ENCODE assay signal across 16 cellular contexts in the genomic region with DNA sequence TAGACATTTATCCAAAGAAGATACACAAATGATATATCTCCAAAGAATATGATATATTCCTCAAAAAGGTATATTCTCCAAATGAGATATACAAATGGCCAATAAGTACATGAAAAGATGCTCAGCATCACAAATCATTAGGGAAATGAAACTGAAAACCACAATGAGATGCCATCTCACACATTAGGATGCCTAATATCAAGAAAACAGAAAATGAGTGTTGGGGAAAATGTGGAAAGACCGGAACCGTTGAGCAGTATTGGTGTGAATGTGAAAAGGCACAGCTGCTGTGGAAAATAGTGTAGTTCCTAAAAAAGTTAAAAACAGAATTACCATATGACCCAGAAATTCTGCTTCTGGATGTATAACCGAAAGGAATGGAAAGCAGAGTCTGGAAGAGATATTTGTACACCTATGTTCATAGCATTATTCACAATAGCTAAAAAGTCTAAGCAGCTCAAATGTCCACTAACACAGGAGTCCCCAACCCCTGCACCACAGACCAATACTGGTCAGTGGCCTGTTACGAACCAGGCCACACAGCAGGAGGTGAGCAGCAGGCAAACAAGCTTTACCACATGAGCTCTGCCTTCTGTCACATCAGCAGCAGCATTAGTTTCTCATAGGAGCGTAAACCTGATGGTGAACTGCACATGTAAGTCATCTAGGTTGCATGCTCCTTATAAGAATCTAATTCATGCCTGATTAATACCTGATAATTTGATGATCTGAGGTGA.
"Had no signal": no experiment of that assay in that cellular context is flagged by ENCODE, and none has a peak within 500 bp of the region (broad histone marks: within the 10 kb centered on the region; RNA-seq: fewer than 3 reads in every experiment).

No MANE protein-coding gene starts in this region.

- H3K27me3 Mint-ChIP-seq: activated naive CD8-positive, alpha-beta T cell treated with anti-CD3 and anti-CD28 coated beads, Interleukin-2, amount 50 U/mL, for 24 hours; type B pancreatic cell had no signal

- H3K27ac Mint-ChIP-seq: activated naive CD4-positive, alpha-beta T cell treated with anti-CD3 and anti-CD28 coated beads for 36 hours; activated naive CD8-positive, alpha-beta T cell treated with anti-CD3 and anti-CD28 coated beads, Interleukin-2, amount 50 U/mL, for 24 hours; activated T-helper 2 cell treated with anti-CD3 and anti-CD28 coated beads, Interferon-gamma antibody, Interleukin-2, Interleukin-4, amounts not matched to agents 10 μg/mL and 5 μg/mL and 100 μg/mL, durations not matched to agents 14 hours and 24 hours and 36 hours; type B pancreatic cell had no signal

- ATAC-seq: activated naive CD8-positive, alpha-beta T cell treated with anti-CD3 and anti-CD28 coated beads, Interleukin-2, amount 50 U/mL, for 24 hours; gastroesophageal sphincter; left cardiac atrium; lower lobe of right lung; psoas muscle; sciatic nerve; stimulated activated naive CD8-positive, alpha-beta T cell treated with anti-CD3 and anti-CD28 coated beads, Interleukin-15, Interleukin-2, amounts not matched to agents 100 U/mL and 50 U/mL, for 24 hours had no signal

- H3K27me3 ChIP-seq: ascending aorta, breast epithelium, dorsolateral prefrontal cortex, gastroesophageal sphincter had no signal

- H3K36me3 ChIP-seq: ascending aorta, breast epithelium, gastroesophageal sphincter, lower lobe of right lung had no signal

- H3K36me3 Mint-ChIP-seq: type B pancreatic cell had no signal

- H3K4me3 Mint-ChIP-seq: activated naive CD4-positive, alpha-beta T cell treated with anti-CD3 and anti-CD28 coated beads for 36 hours; activated naive CD8-positive, alpha-beta T cell treated with anti-CD3 and anti-CD28 coated beads, Interleukin-2, amount 50 U/mL, for 24 hours; type B pancreatic cell had no signal

- H3K4me1 ChIP-seq: ascending aorta, breast epithelium, gastroesophageal sphincter, lower lobe of right lung, psoas muscle had no signal

- H3K4me1 Mint-ChIP-seq: activated naive CD8-positive, alpha-beta T cell treated with anti-CD3 and anti-CD28 coated beads, Interleukin-2, amount 50 U/mL, for 24 hours had no signal

- DNase-seq: activated CD4-positive, alpha-beta T cell treated with anti-CD3 and anti-CD28 coated beads, Interleukin-2, amount 50 U/mL, for 48 hours; activated naive CD4-positive, alpha-beta T cell treated with anti-CD3 and anti-CD28 coated beads for 36 hours; activated naive CD8-positive, alpha-beta T cell treated with anti-CD3 and anti-CD28 coated beads, Interleukin-2, amount 50 U/mL, for 24 hours; dorsolateral prefrontal cortex; left cardiac atrium; lower lobe of right lung; midbrain; psoas muscle; stimulated activated naive CD8-positive, alpha-beta T cell treated with anti-CD3 and anti-CD28 coated beads, Interleukin-15, Interleukin-2, amounts not matched to agents 100 U/mL and 50 U/mL, for 24 hours had no signal

- H3K9me3 ChIP-seq: ascending aorta, breast epithelium, gastroesophageal sphincter, lower lobe of right lung had no signal

- H3K4me3 ChIP-seq: ascending aorta, breast epithelium, dorsolateral prefrontal cortex, gastroesophageal sphincter, lower lobe of right lung, psoas muscle had no signal

- H3K27ac ChIP-seq: ascending aorta, breast epithelium, dorsolateral prefrontal cortex, gastroesophageal sphincter, lower lobe of right lung, psoas muscle, VCaP had no signal
